21 cellular contexts compared by ENCODE assay signal in the genomic region with DNA sequence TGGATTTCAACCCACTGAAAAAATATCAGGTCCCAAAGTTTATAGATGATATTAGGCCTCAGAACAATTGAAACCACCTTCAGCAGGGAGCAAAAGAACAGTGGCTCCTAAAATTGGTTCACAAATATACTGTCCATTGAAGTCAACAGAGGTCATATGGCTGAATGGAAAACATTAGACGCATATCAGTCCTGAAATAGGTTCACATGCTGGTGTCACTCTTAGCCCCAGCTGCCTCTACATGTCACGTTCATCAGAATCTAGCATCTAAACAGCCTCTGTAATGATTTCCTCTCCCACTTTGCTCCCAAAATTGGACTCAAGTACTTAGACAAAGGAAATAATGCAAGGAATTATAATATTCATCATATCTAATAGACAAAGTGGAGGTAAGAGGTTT. TPM values are rescaled to one million over a fixed set of nuclear protein-coding genes. Genes with fewer than 3 reads are reported as not detected.
DNase-seq lines count a peak whose midpoint lies in the region; ATAC-seq and TF ChIP-seq lines count a peak whose summit lies in the region.
"Had no signal": no experiment of that assay in that cellular context is flagged by ENCODE, and none has a peak within 500 bp of the region (broad histone marks: within the 10 kb centered on the region; RNA-seq: fewer than 3 reads in every experiment).

No MANE protein-coding gene starts in this region.

- intact Hi-C loops in dorsolateral prefrontal cortex (cut with DNase I), result no loop called here
- intact Hi-C loops in vagina (cut with DNase I), result no loop called here

- no peaks in the 10 kb centered on the region for H3K9me3 ChIP-seq in SJCRH30 (replicated peaks)
- H3K9me3 ChIP-seq in skeletal muscle tissue (ENCODE audit: control insufficient read depth in 3 of 3, low read length in 3 of 3), result no peaks in the 10 kb centered on the region
- no peaks in the 10 kb centered on the region for H3K9me3 ChIP-seq in vagina
- H3K9me3 ChIP-seq: SJSA1 had no signal

- peaks cover 14% of the 10 kb centered on the region for H3K4me1 ChIP-seq in SJCRH30
- H3K4me1 ChIP-seq in skeletal muscle tissue (ENCODE audit: control insufficient read depth in 3 of 3, insufficient read depth in 3 of 3, low read length in 3 of 3), result peaks cover 11 to 19% (median 12%) of the 10 kb centered on the region in 3 donors
- H3K4me1 ChIP-seq in vagina, result peaks cover 15% of the 10 kb centered on the region

- H3K27me3 Mint-ChIP-seq in nephron (ENCODE audit: low read depth), result peaks cover 5% of the 10 kb centered on the region

- H3K4me3 Mint-ChIP-seq in nephron, result peak overlapping the region; percentile 87 to 97 (median 93)
- H3K4me3 Mint-ChIP-seq: CD4-positive, alpha-beta T cell had no signal

- peaks cover 82% of the 10 kb centered on the region for H3K36me3 Mint-ChIP-seq in nephron (ENCODE audit: low read depth)

- peak overlapping the region; percentile 92 to 96 (median 95) for H3K27ac Mint-ChIP-seq in nephron
- H3K27ac Mint-ChIP-seq: CD4-positive, alpha-beta T cell had no signal

- peaks cover 46% of the 10 kb centered on the region for H3K4me1 Mint-ChIP-seq in nephron

- peak overlapping the region; percentile 55 for H3K27ac ChIP-seq in SJCRH30
- H3K27ac ChIP-seq in dorsolateral prefrontal cortex, result peak overlapping the region in 15 of 59 donors; percentile 1 to 93 (median 24)
- peak overlapping the region; percentile 94 for H3K27ac ChIP-seq in skeletal muscle tissue (ENCODE audit: low read depth, low read length)
- H3K27ac ChIP-seq in vagina, result no peak overlapping the region
- H3K27ac ChIP-seq: BLaER1 treated with 17β-estradiol and CSF1 and Interleukin-3, amounts not matched to agents 10 nM and 100 nM; PC-9; SJSA1 had no signal

- TF ChIP-seq CTCF in dorsolateral prefrontal cortex (IDR thresholded peaks at IDR 0.05 in 54 of 56, conservative IDR thresholded peaks at IDR 0.05 in 2 of 56; ENCODE audit: low read depth in 1 of 56, partially characterized antibody in 56 of 56) (no peak), nephron (IDR thresholded peaks at IDR 0.05; ENCODE audit: unreplicated experiment in 3 of 3) (no peak), vagina (IDR thresholded peaks at IDR 0.05) (no peak)

- H3K36me3 ChIP-seq in SJCRH30 (peaks cover 20% of the 10 kb centered on the region), skeletal muscle tissue (ENCODE audit: control insufficient read depth in 3 of 3, insufficient read depth in 3 of 3, low read length in 3 of 3) (no peaks in the 10 kb centered on the region), vagina (no peaks in the 10 kb centered on the region)
- H3K36me3 ChIP-seq: BLaER1 treated with 17β-estradiol and CSF1 and Interleukin-3, amounts not matched to agents 10 nM and 100 nM had no signal

- DNase-seq in SJCRH30, result peak; percentile 55 to 77
- DNase-seq in dorsolateral prefrontal cortex, result no peak
- DNase-seq in AML-193 (lab: John Stamatoyannopoulos, UW), result no peak
- DNase-seq in vagina (ENCODE audit: extremely low spot score in 2 of 2), result no peak
- DNase-seq: CD4-positive, alpha-beta T cell; Karpas-422; MV-4-11; NCI-H1105; NCI-H1694; NCI-H2029 treated with DMSO at 0.1 percent for 48 hours; NCI-H2227 treated with DMSO at 0.1 percent for 48 hours; NCI-H526 treated with DMSO at 0.1 percent for 48 hours; PC-9 had no signal

- H3K27me3 ChIP-seq in SJCRH30 (no peaks in the 10 kb centered on the region), dorsolateral prefrontal cortex (peaks cover 0 to 16% (median 0%) of the 10 kb centered on the region in 45 donors), skeletal muscle tissue (ENCODE audit: control insufficient read depth in 3 of 3, insufficient read depth in 3 of 3, low read length in 3 of 3) (peaks cover 0 to 3% (median 0%) of the 10 kb centered on the region in 3 donors), vagina (no peaks in the 10 kb centered on the region)
- H3K27me3 ChIP-seq: BLaER1 treated with 17β-estradiol and CSF1 and Interleukin-3, amounts not matched to agents 10 nM and 100 nM; SJSA1 had no signal

- ATAC-seq in HG02623 (IDR thresholded peaks at IDR 0.05; ENCODE audit: unreplicated experiment), result no peak
- ATAC-seq: HCT116, HepG2, Right ventricle myocardium inferior had no signal

- H3K9ac ChIP-seq in skeletal muscle tissue (ENCODE audit: low read depth in 1 of 3, low read length in 3 of 3), result peak overlapping the region; percentile 54 to 63 (median 62)
- H3K9ac ChIP-seq: BLaER1 treated with 17β-estradiol and CSF1 and Interleukin-3, amounts not matched to agents 10 nM and 100 nM had no signal

- TF ChIP-seq POLR2A in vagina (IDR thresholded peaks at IDR 0.05), result no peak

- no peak overlapping the region for H3K4me3 ChIP-seq in SJCRH30
- peak overlapping the region in 36 of 59 donors; percentile 0 to 80 (median 69) for H3K4me3 ChIP-seq in dorsolateral prefrontal cortex
- H3K4me3 ChIP-seq in skeletal muscle tissue (ENCODE audit: low read length in 3 of 3), result peak overlapping the region in 2 of 3 donors; percentile 41 to 49
- H3K4me3 ChIP-seq in vagina, result no peak overlapping the region
- H3K4me3 ChIP-seq: BLaER1 treated with 17β-estradiol and CSF1 and Interleukin-3, amounts not matched to agents 10 nM and 100 nM; PC-9; SJSA1 had no signal

- H3K9me3 Mint-ChIP-seq in nephron, result no peaks in the 10 kb centered on the region

RNA-seq across cellular contexts. Expression of a gene that starts 8.7 kb away (rescaled TPM):
- total RNA-seq in SJCRH30 (2014; rRNA removed; shearing (Covaris generic)), result 22.7 and 23.5 TPM in 2 replicates
- 100 to 1,000 TPM in 98 of 120 experiments, 10 to 100 TPM in 22; 29.4 to 209 (median 120) TPM for total RNA-seq in dorsolateral prefrontal cortex
- total RNA-seq in skeletal muscle tissue, result 37.6 TPM
- 22.8 TPM for total RNA-seq in vagina
- total RNA-seq: CD4-positive, alpha-beta T cell; HepG2 had no signal

Comparison
In these comparisons a context has a peak if more than half of its experiments do, and no peak if none do; other contexts are left out.
1. DNase-seq: peak in SJCRH30 (2 of 2); none in dorsolateral prefrontal cortex (0 of 10), AML-193 (0 of 2) and vagina (0 of 2).
2. H3K4me3 ChIP-seq: peak in dorsolateral prefrontal cortex (36 of 59) and skeletal muscle tissue (2 of 3); none in SJCRH30 (single experiment) and vagina (0 of 2).